Comparison of ENCODE assay signal across 8 cellular contexts in the genomic region with DNA sequence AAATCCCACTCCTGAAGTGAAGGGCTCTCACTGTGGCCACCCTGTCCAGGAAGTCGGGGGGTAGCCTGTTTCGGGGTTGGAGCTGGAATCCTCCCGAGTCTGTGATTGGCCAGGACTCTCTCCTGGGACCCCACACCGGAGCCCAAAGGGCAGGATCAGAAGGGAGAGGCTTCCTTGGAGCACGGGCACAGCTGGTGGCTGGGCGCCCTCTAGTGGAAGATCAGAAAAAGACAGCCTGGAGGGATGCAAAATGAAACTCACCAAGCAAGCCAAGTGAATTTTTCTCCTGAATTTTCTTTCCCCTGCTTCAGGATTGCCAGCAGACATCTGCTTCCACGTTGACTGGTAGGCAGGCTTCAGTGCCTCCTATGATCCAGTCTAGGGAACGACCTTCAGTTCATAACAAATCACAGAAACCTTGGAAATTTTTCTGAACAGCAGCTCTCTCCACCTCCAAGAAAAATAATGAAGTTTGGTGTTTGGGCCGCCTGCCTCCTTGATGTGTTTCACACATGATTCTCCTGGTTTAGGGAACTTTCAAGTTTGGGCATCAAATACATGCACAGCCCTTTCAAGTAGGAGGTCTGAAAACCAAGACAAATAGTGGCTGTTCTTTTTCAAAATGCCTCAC.
DNase-seq lines count a peak whose midpoint lies in the region; TF ChIP-seq lines count a peak whose summit lies in the region.

No MANE protein-coding gene starts in this region.

- peak; percentile 98 for TF ChIP-seq CTCF in VCaP (conservative IDR thresholded peaks at IDR 0.05)
- peak; percentile 91 for TF ChIP-seq CTCF in cardiac fibroblast (IDR thresholded peaks at IDR 0.05; ENCODE audit: low read depth, low read length)

- DNase-seq in NCI-H446 (lab: John Stamatoyannopoulos, UW) = peak; percentile 9 to 61
- DNase-seq in NCI-H446 treated with DMSO at 0.1 percent for 48 hours (lab: John Stamatoyannopoulos, UW) = no peak
- DNase-seq in NCI-H1930 (lab: John Stamatoyannopoulos, UW) = peak; percentile 5 to 12
- peak; percentile 70 to 71 for DNase-seq in cardiac fibroblast (ENCODE audit: low read depth in 2 of 2)
- peak; percentile 35 for DNase-seq in kidney glomerular epithelial cell (lab: John Stamatoyannopoulos, UW)
- peak; percentile 63 to 67 for DNase-seq in stimulated activated CD4-positive, alpha-beta T cell treated with anti-CD3 and anti-CD28 coated beads, Interleukin-2, amount 100 ng/mL, for 24 hours
- no peak for DNase-seq in NCI-H187 treated with DMSO at 0.1 percent for 48 hours (lab: John Stamatoyannopoulos, UW)

- peak overlapping the region; percentile 20; the same call in 1 of the 2 replicates for H3K27ac ChIP-seq in VCaP

- H3K4me3 ChIP-seq in cardiac fibroblast (replicated peaks in 1 of 2; ENCODE audit: low read depth in 2 of 2, low read length in 2 of 2) = no peak overlapping the region

Comparison
In these comparisons a context has a peak if more than half of its experiments do, and no peak if none do; other contexts are left out.
1. DNase-seq: peak in NCI-H446 (2 of 2), NCI-H1930 (2 of 2), cardiac fibroblast (2 of 2), kidney glomerular epithelial cell (single experiment) and stimulated activated CD4-positive, alpha-beta T cell treated with anti-CD3 and anti-CD28 coated beads, Interleukin-2, amount 100 ng/mL, for 24 hours (2 of 2); none in NCI-H446 treated with DMSO at 0.1 percent for 48 hours (single experiment) and NCI-H187 treated with DMSO at 0.1 percent for 48 hours (single experiment).